ENCODE assay signal across 16 cellular contexts in the genomic region with DNA sequence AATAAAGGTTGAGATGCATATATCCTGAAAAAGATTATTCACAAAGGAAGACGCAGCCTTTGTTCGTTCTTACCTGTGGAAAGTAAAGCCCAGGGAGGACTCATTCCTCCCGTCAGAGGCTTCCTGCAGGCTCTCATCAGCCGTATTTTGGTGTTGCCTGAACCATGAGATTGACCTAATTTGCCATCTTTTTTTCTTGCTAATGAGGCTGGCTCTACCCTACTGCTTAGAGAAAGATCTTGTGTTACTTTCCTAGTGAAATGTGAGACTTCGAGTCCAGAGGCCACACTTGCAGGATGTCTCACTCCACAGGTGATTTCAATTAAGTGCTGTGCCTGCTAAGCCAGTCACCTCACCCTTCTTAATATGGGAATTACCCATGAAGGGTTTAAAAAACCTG.
"Had no signal": no experiment of that assay in that cellular context is flagged by ENCODE, and none has a peak within 500 bp of the region (broad histone marks: within the 10 kb centered on the region; RNA-seq: fewer than 3 reads in every experiment).

No MANE protein-coding gene starts in this region.

- H3K27me3 ChIP-seq: foreskin keratinocyte had no signal

- H3K4me3 ChIP-seq: lower lobe of right lung, tibial artery had no signal

- H3K4me3 Mint-ChIP-seq: activated CD4-positive, alpha-beta memory T cell treated with anti-CD3 and anti-CD28 coated beads, Interleukin-2, amount 10 ng/mL, durations not matched to agents 7 days and 5 days; activated CD4-positive, alpha-beta T cell treated with anti-CD3 and anti-CD28 coated beads, Interleukin-2, amount 10 ng/mL, durations not matched to agents 24 days and 14 days; activated naive CD4-positive, alpha-beta T cell treated with anti-CD3 and anti-CD28 coated beads, Interleukin-2, amount 10 ng/mL, durations not matched to agents 7 days and 5 days; activated naive CD8-positive, alpha-beta T cell treated with anti-CD3 and anti-CD28 coated beads, Interleukin-2, amount 50 U/mL, for 24 hours; activated T-cell treated with anti-CD3 and anti-CD28 coated beads, Interleukin-2, amount 50 U/mL, for 72 hours; naive B cell; stimulated activated naive CD8-positive, alpha-beta T cell treated with anti-CD3 and anti-CD28 coated beads, Interleukin-15, Interleukin-2, amounts not matched to agents 100 ng/mL and 50 ng/mL, for 24 hours had no signal

- H3K36me3 Mint-ChIP-seq: activated naive CD4-positive, alpha-beta T cell treated with anti-CD3 and anti-CD28 coated beads, Interleukin-2, amount 10 ng/mL, durations not matched to agents 7 days and 5 days; naive B cell had no signal

- H3K9me3 Mint-ChIP-seq: activated CD4-positive, alpha-beta memory T cell treated with anti-CD3 and anti-CD28 coated beads, Interleukin-2, amount 10 ng/mL, durations not matched to agents 7 days and 5 days; activated CD4-positive, alpha-beta T cell treated with anti-CD3 and anti-CD28 coated beads, Interleukin-2, amount 10 ng/mL, durations not matched to agents 24 days and 14 days; activated naive CD4-positive, alpha-beta T cell treated with anti-CD3 and anti-CD28 coated beads, Interleukin-2, amount 10 ng/mL, durations not matched to agents 7 days and 5 days; activated naive CD8-positive, alpha-beta T cell treated with anti-CD3 and anti-CD28 coated beads, Interleukin-2, amount 50 U/mL, for 24 hours; activated T-cell treated with anti-CD3 and anti-CD28 coated beads, Interleukin-2, amount 50 U/mL, for 72 hours had no signal

- DNase-seq: activated CD4-positive, alpha-beta memory T cell treated with anti-CD3 and anti-CD28 coated beads, Interleukin-2, amount 10 ng/mL, durations not matched to agents 7 days and 5 days; activated CD4-positive, alpha-beta T cell treated with anti-CD3 and anti-CD28 coated beads, Interleukin-2, amount 10 ng/mL, durations not matched to agents 24 days and 14 days; activated effector memory CD4-positive, alpha-beta T cell treated with anti-CD3 and anti-CD28 coated beads, Interleukin-2, amount 50 U/mL, for 16 hours; activated naive CD4-positive, alpha-beta T cell treated with anti-CD3 and anti-CD28 coated beads, Interleukin-2, amount 10 ng/mL, durations not matched to agents 7 days and 5 days; activated naive CD8-positive, alpha-beta T cell treated with anti-CD3 and anti-CD28 coated beads, Interleukin-2, amount 50 U/mL, for 24 hours; activated T-cell treated with anti-CD3 and anti-CD28 coated beads, Interleukin-2, amount 50 U/mL, for 72 hours; cortex of kidney; foreskin keratinocyte; lower lobe of right lung; naive B cell; stimulated activated CD4-positive, alpha-beta T cell treated with anti-CD3 and anti-CD28 coated beads, Interleukin-4, amount 100 ng/mL, for 4 hours; substantia nigra; tibial artery had no signal

- H3K27ac Mint-ChIP-seq: activated CD4-positive, alpha-beta memory T cell treated with anti-CD3 and anti-CD28 coated beads, Interleukin-2, amount 10 ng/mL, durations not matched to agents 7 days and 5 days; activated CD4-positive, alpha-beta T cell treated with anti-CD3 and anti-CD28 coated beads, Interleukin-2, amount 10 ng/mL, durations not matched to agents 24 days and 14 days; activated naive CD4-positive, alpha-beta T cell treated with anti-CD3 and anti-CD28 coated beads, Interleukin-2, amount 10 ng/mL, durations not matched to agents 7 days and 5 days; activated naive CD8-positive, alpha-beta T cell treated with anti-CD3 and anti-CD28 coated beads, Interleukin-2, amount 50 U/mL, for 24 hours; activated T-cell treated with anti-CD3 and anti-CD28 coated beads, Interleukin-2, amount 50 U/mL, for 72 hours; naive B cell; stimulated activated naive CD8-positive, alpha-beta T cell treated with anti-CD3 and anti-CD28 coated beads, Interleukin-15, Interleukin-2, amounts not matched to agents 100 ng/mL and 50 ng/mL, for 24 hours had no signal

- H3K4me1 Mint-ChIP-seq: activated CD4-positive, alpha-beta memory T cell treated with anti-CD3 and anti-CD28 coated beads, Interleukin-2, amount 10 ng/mL, durations not matched to agents 7 days and 5 days; activated CD4-positive, alpha-beta T cell treated with anti-CD3 and anti-CD28 coated beads, Interleukin-2, amount 10 ng/mL, durations not matched to agents 24 days and 14 days; activated naive CD4-positive, alpha-beta T cell treated with anti-CD3 and anti-CD28 coated beads, Interleukin-2, amount 10 ng/mL, durations not matched to agents 7 days and 5 days; activated naive CD8-positive, alpha-beta T cell treated with anti-CD3 and anti-CD28 coated beads, Interleukin-2, amount 50 U/mL, for 24 hours; naive B cell had no signal

- ATAC-seq: activated CD4-positive, CD25-positive, alpha-beta regulatory T cell treated with anti-CD3 and anti-CD28 coated beads, Interleukin-2, amount 50 U/mL, for 24 hours; activated naive CD8-positive, alpha-beta T cell treated with anti-CD3 and anti-CD28 coated beads, Interleukin-2, amount 50 U/mL, for 24 hours; activated T-cell treated with anti-CD3 and anti-CD28 coated beads, Interleukin-2, amount 50 U/mL, for 72 hours; foreskin keratinocyte; left lobe of liver; lower lobe of right lung had no signal

- H3K27me3 Mint-ChIP-seq: activated CD4-positive, alpha-beta memory T cell treated with anti-CD3 and anti-CD28 coated beads, Interleukin-2, amount 10 ng/mL, durations not matched to agents 7 days and 5 days; activated CD4-positive, alpha-beta T cell treated with anti-CD3 and anti-CD28 coated beads, Interleukin-2, amount 10 ng/mL, durations not matched to agents 24 days and 14 days; activated naive CD4-positive, alpha-beta T cell treated with anti-CD3 and anti-CD28 coated beads, Interleukin-2, amount 10 ng/mL, durations not matched to agents 7 days and 5 days; activated naive CD8-positive, alpha-beta T cell treated with anti-CD3 and anti-CD28 coated beads, Interleukin-2, amount 50 U/mL, for 24 hours; naive B cell; stimulated activated naive CD8-positive, alpha-beta T cell treated with anti-CD3 and anti-CD28 coated beads, Interleukin-15, Interleukin-2, amounts not matched to agents 100 ng/mL and 50 ng/mL, for 24 hours had no signal

- H3K36me3 ChIP-seq: lower lobe of right lung, tibial artery had no signal
